In the genomic region with DNA sequence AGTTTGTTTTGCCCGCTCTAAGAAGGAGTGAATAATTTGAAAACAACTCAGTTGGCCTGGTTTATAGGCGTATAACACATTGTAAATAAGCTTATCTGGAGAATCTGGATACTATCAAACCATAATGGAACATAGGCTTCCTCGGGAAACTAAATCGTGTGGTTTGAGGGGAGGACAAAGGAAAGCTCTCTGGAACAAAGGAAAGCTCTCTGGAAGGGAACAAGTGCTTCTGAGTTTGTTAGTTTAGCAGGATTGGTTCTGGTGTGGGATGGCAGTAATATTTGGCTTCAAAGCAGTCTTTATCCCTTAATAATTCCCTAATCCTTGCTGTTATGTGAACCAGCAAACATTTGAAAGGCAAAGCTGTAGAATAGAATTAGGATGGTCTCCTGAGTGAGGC, we compare ENCODE assay signal across 24 cellular contexts.
"Had no signal": no experiment of that assay in that cellular context is flagged by ENCODE, and none has a peak within 500 bp of the region (broad histone marks: within the 10 kb centered on the region; RNA-seq: fewer than 3 reads in every experiment).

No MANE protein-coding gene starts in this region.

- H3K27ac ChIP-seq: body of pancreas, epithelial cell of prostate, lower lobe of right lung, psoas muscle, right lobe of liver, testis had no signal

- H3K27me3 ChIP-seq: body of pancreas, dorsolateral prefrontal cortex, right lobe of liver, testis had no signal

- H3K27me3 Mint-ChIP-seq: activated naive CD8-positive, alpha-beta T cell treated with anti-CD3 and anti-CD28 coated beads for 36 hours; activated T-helper 17 cell treated with anti-CD3 and anti-CD28 coated beads, Interleukin-2, amount 50 U/mL, for 72 hours; stimulated activated memory B cell treated with anti-CD40 and anti-IgM and Interleukin-4, amounts not matched to agents 10 μg/mL and 1 μg/mL and 100 μg/mL, for 72 hours had no signal

- H3K9me3 Mint-ChIP-seq: activated CD4-positive, alpha-beta memory T cell treated with anti-CD3 and anti-CD28 coated beads, Interleukin-2, amount 10 ng/mL, durations not matched to agents 7 days and 5 days; activated T-helper 17 cell treated with anti-CD3 and anti-CD28 coated beads, Interleukin-2, amount 50 U/mL, for 72 hours; endodermal cell; natural killer cell treated with Interleukin-12 subunit alpha and Interleukin-12 subunit beta and Interleukin-15 and Interleukin-18, amount 100 ng/mL, for 72 hours; stimulated activated memory B cell treated with anti-CD40 and anti-IgM and Interleukin-4, amounts not matched to agents 10 μg/mL and 1 μg/mL and 100 μg/mL, for 72 hours had no signal

- H3K36me3 Mint-ChIP-seq: activated naive CD8-positive, alpha-beta T cell treated with anti-CD3 and anti-CD28 coated beads for 36 hours; natural killer cell treated with Interleukin-12 subunit alpha and Interleukin-12 subunit beta and Interleukin-15 and Interleukin-18, amount 100 ng/mL, for 72 hours; stimulated activated memory B cell treated with anti-CD40 and anti-IgM and Interleukin-4, amounts not matched to agents 10 μg/mL and 1 μg/mL and 100 μg/mL, for 72 hours had no signal

- H3K9me3 ChIP-seq: body of pancreas, lower lobe of right lung, psoas muscle, right lobe of liver, testis had no signal

- H3K27ac Mint-ChIP-seq: activated CD4-positive, alpha-beta memory T cell treated with anti-CD3 and anti-CD28 coated beads, Interleukin-2, amount 10 ng/mL, durations not matched to agents 7 days and 5 days; activated CD8-positive, alpha-beta memory T cell treated with anti-CD3 and anti-CD28 coated beads, Interleukin-2, amount 10 ng/mL, durations not matched to agents 7 days and 5 days; activated naive CD8-positive, alpha-beta T cell treated with anti-CD3 and anti-CD28 coated beads for 36 hours; activated T-helper 17 cell treated with anti-CD3 and anti-CD28 coated beads, Interleukin-2, amount 50 U/mL, for 72 hours; endodermal cell; natural killer cell treated with Interleukin-12 subunit alpha and Interleukin-12 subunit beta and Interleukin-15 and Interleukin-18, amount 100 ng/mL, for 72 hours; stimulated activated memory B cell treated with anti-CD40 and anti-IgM and Interleukin-4, amounts not matched to agents 10 μg/mL and 1 μg/mL and 100 μg/mL, for 72 hours; type B pancreatic cell had no signal

- H3K4me3 Mint-ChIP-seq: activated CD4-positive, alpha-beta memory T cell treated with anti-CD3 and anti-CD28 coated beads, Interleukin-2, amount 10 ng/mL, durations not matched to agents 7 days and 5 days; activated CD8-positive, alpha-beta memory T cell treated with anti-CD3 and anti-CD28 coated beads, Interleukin-2, amount 10 ng/mL, durations not matched to agents 7 days and 5 days; activated naive CD8-positive, alpha-beta T cell treated with anti-CD3 and anti-CD28 coated beads for 36 hours; activated T-helper 17 cell treated with anti-CD3 and anti-CD28 coated beads, Interleukin-2, amount 50 U/mL, for 72 hours; endodermal cell; natural killer cell treated with Interleukin-12 subunit alpha and Interleukin-12 subunit beta and Interleukin-15 and Interleukin-18, amount 100 ng/mL, for 72 hours; stimulated activated memory B cell treated with anti-CD40 and anti-IgM and Interleukin-4, amounts not matched to agents 10 μg/mL and 1 μg/mL and 100 μg/mL, for 72 hours; type B pancreatic cell had no signal

- H3K36me3 ChIP-seq: lower lobe of right lung, right lobe of liver had no signal

- H3K4me3 ChIP-seq: body of pancreas, dorsolateral prefrontal cortex, lower lobe of right lung, psoas muscle, right lobe of liver, testis had no signal

- FAIRE-seq: keratinocyte, small intestine had no signal

- ATAC-seq: activated CD8-positive, alpha-beta memory T cell treated with anti-CD3 and anti-CD28 coated beads, Interleukin-2, amount 10 ng/mL, durations not matched to agents 7 days and 5 days; activated T-helper 17 cell treated with anti-CD3 and anti-CD28 coated beads, Interleukin-2, amount 50 U/mL, for 72 hours; body of pancreas; lower lobe of right lung; natural killer cell treated with Interleukin-12 subunit alpha and Interleukin-12 subunit beta and Interleukin-15 and Interleukin-18, amount 100 ng/mL, for 72 hours; psoas muscle; right lobe of liver; stimulated activated memory B cell treated with anti-CD40 and anti-IgM and Interleukin-4, amounts not matched to agents 10 μg/mL and 1 μg/mL and 100 μg/mL, for 72 hours had no signal

- H3K4me1 ChIP-seq: body of pancreas, lower lobe of right lung, psoas muscle, right lobe of liver, testis had no signal

- DNase-seq: activated CD4-positive, alpha-beta memory T cell treated with anti-CD3 and anti-CD28 coated beads, Interleukin-2, amount 10 ng/mL, durations not matched to agents 7 days and 5 days; activated CD8-positive, alpha-beta memory T cell treated with anti-CD3 and anti-CD28 coated beads, Interleukin-2, amount 10 ng/mL, durations not matched to agents 7 days and 5 days; activated naive CD4-positive, alpha-beta T cell; activated naive CD8-positive, alpha-beta T cell treated with anti-CD3 and anti-CD28 coated beads for 36 hours; activated T-cell treated with anti-CD3 and anti-CD28 coated beads, Interleukin-2, amount 50 U/mL, for 1 hour; amniotic stem cell; body of pancreas; caudate nucleus; dorsolateral prefrontal cortex; endodermal cell; foreskin fibroblast; lower lobe of right lung; occipital lobe; psoas muscle; right lobe of liver; small intestine; stimulated activated CD4-positive, alpha-beta T cell treated with anti-CD3 and anti-CD28 coated beads, Interleukin-4, amount 100 ng/mL, for 4 hours; testis had no signal
